Comparison of ENCODE assay signal across 6 cellular contexts in the genomic region with DNA sequence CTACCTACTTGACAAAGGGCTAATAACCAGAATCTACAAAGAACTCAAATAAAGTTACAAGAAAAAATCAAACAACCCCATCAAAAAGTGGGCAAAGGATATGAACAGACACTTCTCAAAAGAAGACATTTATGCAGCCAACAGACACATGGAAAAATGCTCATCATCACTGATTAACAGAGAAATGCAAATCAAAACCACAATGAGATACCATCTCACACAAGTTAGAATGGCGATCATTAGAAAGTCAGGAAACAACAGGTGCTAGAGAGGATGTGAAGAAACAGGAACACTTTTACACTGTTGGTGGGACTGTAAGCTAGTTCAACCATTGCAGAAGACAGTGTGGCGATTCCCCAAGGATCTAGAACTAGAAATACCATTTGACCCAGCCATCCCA. TPM values are rescaled to one million over a fixed set of nuclear protein-coding genes. Genes with fewer than 3 reads are reported as not detected.
"Had no signal": no experiment of that assay in that cellular context is flagged by ENCODE, and none has a peak within 500 bp of the region (broad histone marks: within the 10 kb centered on the region; RNA-seq: fewer than 3 reads in every experiment).

No MANE protein-coding gene starts in this region.

RNA-seq across cellular contexts. Expression of gene ESM1, which starts 16.8 kb away (rescaled TPM):
- total RNA-seq: activated B cell treated with CpG ODN at 0.5 μM for 24 hours; activated CD8-positive, alpha-beta memory T cell treated with anti-CD3 and anti-CD28 coated beads for 36 hours; activated naive CD4-positive, alpha-beta T cell treated with anti-CD3 and anti-CD28 coated beads for 36 hours; Right ventricle myocardium superior had no signal

RNA-seq across cellular contexts. Expression of gene GZMK, which starts 21.9 kb away (rescaled TPM):
- total RNA-seq: activated B cell treated with CpG ODN at 0.5 μM for 24 hours; activated naive CD4-positive, alpha-beta T cell treated with anti-CD3 and anti-CD28 coated beads for 36 hours; astrocyte; cerebellum had no signal
